Comparison of ENCODE assay signal across 18 cellular contexts in genomic region chr17:50898369-50899004, GRCh38. TPM values are rescaled to one million over a fixed set of nuclear protein-coding genes. Genes with fewer than 3 reads are reported as not detected.
DNase-seq lines count a peak whose midpoint lies in the region; ATAC-seq, FAIRE-seq and TF ChIP-seq lines count a peak whose summit lies in the region.
"Had no signal": no experiment of that assay in that cellular context is flagged by ENCODE, and none has a peak within 500 bp of the region (broad histone marks: within the 10 kb centered on the region; RNA-seq: fewer than 3 reads in every experiment).

No MANE protein-coding gene starts in this region.

- TF ChIP-seq RAD21 in HepG2 (CRISPR knock-in tag; IDR thresholded peaks at IDR 0.05): no peak

- no peak overlapping the region for H3K4ac ChIP-seq in mesenchymal stem cell (ENCODE audit: low read depth in 1 of 2, low read length in 2 of 2)

- no peak overlapping the region for H2BK120ac ChIP-seq in mesenchymal stem cell (ENCODE audit: low read depth, low read length)

- no peak for ATAC-seq in HepG2
- ATAC-seq in right lobe of liver: no peak
- ATAC-seq: CD8-positive, alpha-beta T cell had no signal

- H3K27me3 ChIP-seq in HepG2 (ENCODE audit: control insufficient read depth in 1 of 2, insufficient read depth in 2 of 2, low read length in 2 of 2): no peaks in the 10 kb centered on the region
- H3K27me3 ChIP-seq in right lobe of liver: no peaks in the 10 kb centered on the region
- H3K27me3 ChIP-seq in mesenchymal stem cell (ENCODE audit: control insufficient read depth in 1 of 2, insufficient read depth in 1 of 2, low read length in 2 of 2): no peaks in the 10 kb centered on the region
- no peaks in the 10 kb centered on the region for H3K27me3 ChIP-seq in ovary
- no peaks in the 10 kb centered on the region for H3K27me3 ChIP-seq in esophagus muscularis mucosa
- H3K27me3 ChIP-seq: BE2C had no signal

- H3K4me2 ChIP-seq in HepG2 (ENCODE audit: low read depth, low read length): peak overlapping the region; percentile 80
- H3K4me2 ChIP-seq in mesenchymal stem cell (ENCODE audit: low read length, poor library complexity, severe bottlenecking): no peak overlapping the region

- no peaks in the 10 kb centered on the region for H3K36me3 ChIP-seq in HepG2 (replicated peaks in 1 of 2; ENCODE audit: control insufficient read depth in 1 of 2, insufficient read depth in 2 of 2, low read length in 2 of 2)
- H3K36me3 ChIP-seq in right lobe of liver: no peaks in the 10 kb centered on the region
- no peaks in the 10 kb centered on the region for H3K36me3 ChIP-seq in mesenchymal stem cell (ENCODE audit: control insufficient read depth in 1 of 2, insufficient read depth in 2 of 2, low read depth in 1 of 2, low read length in 2 of 2)
- no peaks in the 10 kb centered on the region for H3K36me3 ChIP-seq in ovary
- no peaks in the 10 kb centered on the region for H3K36me3 ChIP-seq in esophagus muscularis mucosa
- H3K36me3 ChIP-seq: BE2C had no signal

- intact Hi-C loops in HepG2 (cut with micrococcal nuclease; ENCODE audit: unreplicated experiment): loop anchor here (1.0 kb wide), 1 partner anchor 8 kb away; no protein-coding TSS in a partner anchor
- intact Hi-C loops in right lobe of liver (cut with DNase I): no loop called here
- intact Hi-C loops in activated T-helper 1 cell treated with anti-CD3 and anti-CD28 coated beads, Interleukin-12 subunit alpha, Interleukin-12 subunit beta, Interleukin-2, Interleukin-4 antibody, amounts not matched to agents 30 ng/mL and 10 ng/mL and 1 ng/mL, durations not matched to agents 14 hours and 24 hours and 36 hours (cut with micrococcal nuclease): no loop called here
- intact Hi-C loops in ovary (cut with DNase I): no loop called here
- intact Hi-C loops in esophagus muscularis mucosa (cut with DNase I): no loop called here

- H2AK5ac ChIP-seq in mesenchymal stem cell (ENCODE audit: low read length, severe bottlenecking): no peak overlapping the region

- H3K9me3 Mint-ChIP-seq in activated T-helper 1 cell treated with anti-CD3 and anti-CD28 coated beads, Interleukin-12 subunit alpha, Interleukin-12 subunit beta, Interleukin-2, Interleukin-4 antibody, amounts not matched to agents 30 ng/mL and 10 ng/mL and 1 ng/mL, durations not matched to agents 14 hours and 24 hours and 36 hours: no peaks in the 10 kb centered on the region
- H3K9me3 Mint-ChIP-seq: CD8-positive, alpha-beta T cell had no signal

- H3K27ac Mint-ChIP-seq in activated T-helper 1 cell treated with anti-CD3 and anti-CD28 coated beads, Interleukin-12 subunit alpha, Interleukin-12 subunit beta, Interleukin-2, Interleukin-4 antibody, amounts not matched to agents 30 ng/mL and 10 ng/mL and 1 ng/mL, durations not matched to agents 14 hours and 24 hours and 36 hours: peak overlapping the region; percentile 1
- H3K27ac Mint-ChIP-seq: CD8-positive, alpha-beta T cell had no signal

- no peak overlapping the region for H2BK12ac ChIP-seq in mesenchymal stem cell (ENCODE audit: low read length in 2 of 2)

- no peak overlapping the region for H4K91ac ChIP-seq in mesenchymal stem cell (ENCODE audit: low read length)

- no peaks in the 10 kb centered on the region for H4K20me1 ChIP-seq in HepG2 (ENCODE audit: insufficient read depth, low read length)

- BruUV-seq in HepG2 (replicated peaks; lab: Mats Ljungman, UMichigan): no TSS peak

- H3K9ac ChIP-seq in HepG2 (ENCODE audit: insufficient read depth, low read depth, low read length) (peak overlapping the region; percentile 44), mesenchymal stem cell (ENCODE audit: low read length) (no peak overlapping the region)

- WGBS in HepG2 (ENCODE audit: low lambda C conversion rate): 76% methylated on average over 4 of the region's 4 CpGs
- WGBS in right lobe of liver (ENCODE audit: insufficient coverage, low coverage, low lambda C conversion rate, missing lambda C conversion rate): 92% methylated on average over 4 of the region's 4 CpGs
- WGBS in mesenchymal stem cell: 99% methylated on average over 4 of the region's 4 CpGs
- 96 to 97% (median 96%) methylated on average over 4 of the region's 4 CpGs for WGBS in ovary, 3 donors
- 97% methylated on average over 4 of the region's 4 CpGs for WGBS in esophagus muscularis mucosa

- TF ChIP-seq EP300 in HepG2 (IDR thresholded peaks at IDR 0.05; ENCODE audit: low read depth in 2 of 2, low read length in 2 of 2): no peak
- no peak for TF ChIP-seq EP300 in HepG2 (CRISPR knock-in tag; IDR thresholded peaks at IDR 0.05; ENCODE audit: borderline replicate concordance)
- TF ChIP-seq EP300 in ovary (IDR thresholded peaks at IDR 0.05): no peak
- no peak for TF ChIP-seq EP300 in esophagus muscularis mucosa (IDR thresholded peaks at IDR 0.05)

- FAIRE-seq in HepG2 (lab: Jason Lieb, UNC): no peak
- FAIRE-seq: A204.1, GM12892, GM19239 had no signal

- H2BK5ac ChIP-seq in mesenchymal stem cell (ENCODE audit: low read depth, low read length, poor library complexity, severe bottlenecking): no peak overlapping the region

- H2BK15ac ChIP-seq in mesenchymal stem cell (ENCODE audit: low read depth, poor library complexity, severe bottlenecking): no peak overlapping the region

- no peaks in the 10 kb centered on the region for H3K79me2 ChIP-seq in HepG2 (ENCODE audit: insufficient read depth, low read length)

- H3K4me3 Mint-ChIP-seq in activated T-helper 1 cell treated with anti-CD3 and anti-CD28 coated beads, Interleukin-12 subunit alpha, Interleukin-12 subunit beta, Interleukin-2, Interleukin-4 antibody, amounts not matched to agents 30 ng/mL and 10 ng/mL and 1 ng/mL, durations not matched to agents 14 hours and 24 hours and 36 hours: no peak overlapping the region
- H3K4me3 Mint-ChIP-seq: CD8-positive, alpha-beta T cell had no signal

- H3K27ac ChIP-seq in HepG2 (ENCODE audit: extremely low read length, insufficient read depth, low read length) (peak overlapping the region; percentile 44), right lobe of liver (no peak overlapping the region), mesenchymal stem cell (ENCODE audit: low read length, poor library complexity, severe bottlenecking) (no peak overlapping the region), ovary (no peak overlapping the region), esophagus muscularis mucosa (replicated peaks in 1 of 4) (no peak overlapping the region)
- H3K27ac ChIP-seq: C4-2B had no signal

- peaks cover 76% of the 10 kb centered on the region for H3K4me1 ChIP-seq in HepG2 (ENCODE audit: insufficient read depth, low read length)
- peaks cover 0 to 12% (median 0%) of the 10 kb centered on the region in 4 donors for H3K4me1 ChIP-seq in right lobe of liver
- peaks cover 13% of the 10 kb centered on the region for H3K4me1 ChIP-seq in mesenchymal stem cell (ENCODE audit: control insufficient read depth, insufficient read depth, low read depth, low read length)
- no peaks in the 10 kb centered on the region for H3K4me1 ChIP-seq in ovary (ENCODE audit: insufficient read depth)
- H3K4me1 ChIP-seq in esophagus muscularis mucosa: peaks cover 2 to 18% (median 16%) of the 10 kb centered on the region in 4 donors

- H3K4me3 ChIP-seq in HepG2 (replicated peaks in 1 of 3; ENCODE audit: insufficient read depth in 1 of 3, low read depth in 2 of 3, low read length in 3 of 3) (peak overlapping the region in 1 of 3 experiments; percentile 35; a peak in 3 of 6 replicates), right lobe of liver (no peak overlapping the region), mesenchymal stem cell (ENCODE audit: insufficient read depth in 1 of 2, low read depth in 1 of 2, low read length in 2 of 2) (no peak overlapping the region), ovary (no peak overlapping the region), esophagus muscularis mucosa (no peak overlapping the region)

- peak overlapping the region; percentile 20 for H2AFZ ChIP-seq in HepG2 (ENCODE audit: low read length)
- no peak overlapping the region for H2AFZ ChIP-seq in mesenchymal stem cell (ENCODE audit: low read depth, low read length)

- TF ChIP-seq POLR2A in HepG2 (IDR thresholded peaks at IDR 0.05; ENCODE audit: insufficient read depth in 1 of 2, low read depth in 2 of 2, low read length in 2 of 2) (no peak), right lobe of liver (IDR thresholded peaks at IDR 0.05) (no peak), ovary (IDR thresholded peaks at IDR 0.05) (no peak), esophagus muscularis mucosa (IDR thresholded peaks at IDR 0.05; ENCODE audit: low read depth) (no peak)

- peaks cover 17% of the 10 kb centered on the region for H3K4me1 Mint-ChIP-seq in activated T-helper 1 cell treated with anti-CD3 and anti-CD28 coated beads, Interleukin-12 subunit alpha, Interleukin-12 subunit beta, Interleukin-2, Interleukin-4 antibody, amounts not matched to agents 30 ng/mL and 10 ng/mL and 1 ng/mL, durations not matched to agents 14 hours and 24 hours and 36 hours (ENCODE audit: low read depth)

- H3K23ac ChIP-seq in mesenchymal stem cell (ENCODE audit: low read length in 2 of 2): no peak overlapping the region

- DNase-seq in HepG2 (ENCODE audit: low spot score) (no peak), right lobe of liver (no peak), mesenchymal stem cell (no peak), ovary (no peak), esophagus muscularis mucosa (ENCODE audit: extremely low spot score) (no peak)
- no peak for DNase-seq in activated T-helper 1 cell treated with anti-CD3 and anti-CD28 coated beads, Interleukin-12 subunit alpha, Interleukin-12 subunit beta, Interleukin-2, Interleukin-4 antibody, amounts not matched to agents 30 ng/mL and 10 ng/mL and 1 ng/mL, durations not matched to agents 14 hours and 24 hours and 36 hours (ENCODE audit: low spot score)
- DNase-seq in stimulated activated CD4-positive, alpha-beta T cell treated with anti-CD3 and anti-CD28 coated beads, Interleukin-4, amount 100 ng/mL, for 1 hour: no peak
- DNase-seq: BE2C; CD8-positive, alpha-beta T cell; COR-L47; DND-41; GDM1; HCEC 1CT; IMR-90 had no signal

- H3K9me3 ChIP-seq in HepG2 (ENCODE audit: low read length): no peaks in the 10 kb centered on the region
- H3K9me3 ChIP-seq in right lobe of liver: no peaks in the 10 kb centered on the region
- H3K9me3 ChIP-seq in mesenchymal stem cell (ENCODE audit: control insufficient read depth, low read length): no peaks in the 10 kb centered on the region
- no peaks in the 10 kb centered on the region for H3K9me3 ChIP-seq in ovary
- H3K9me3 ChIP-seq in esophagus muscularis mucosa: no peaks in the 10 kb centered on the region
- H3K9me3 ChIP-seq: BE2C had no signal

- in situ Hi-C loops in HepG2 (cut with HindIII; ENCODE audit: extremely low pct_ligation_motif_present, low pct_unique_long_range_greater_than_20kb): no loop called here

- H4K8ac ChIP-seq in mesenchymal stem cell (ENCODE audit: low read length): peak overlapping the region; percentile 57

- H3K79me1 ChIP-seq in mesenchymal stem cell (replicated peaks; ENCODE audit: low read length, poor library complexity, severe bottlenecking): no peaks in the 10 kb centered on the region

- H3K36me3 Mint-ChIP-seq in activated T-helper 1 cell treated with anti-CD3 and anti-CD28 coated beads, Interleukin-12 subunit alpha, Interleukin-12 subunit beta, Interleukin-2, Interleukin-4 antibody, amounts not matched to agents 30 ng/mL and 10 ng/mL and 1 ng/mL, durations not matched to agents 14 hours and 24 hours and 36 hours (ENCODE audit: low read depth): no peaks in the 10 kb centered on the region
- H3K36me3 Mint-ChIP-seq: CD8-positive, alpha-beta T cell had no signal

- H3K18ac ChIP-seq in mesenchymal stem cell (ENCODE audit: low read depth in 1 of 2, low read length in 2 of 2): no peak overlapping the region

- CTCF ChIA-PET in HepG2 (lab: Yijun Ruan, JAX; ENCODE audit: low intra/inter-chr PET ratio, low total read pairs): no interaction called here

- peaks cover 4% of the 10 kb centered on the region for H3K27me3 Mint-ChIP-seq in activated T-helper 1 cell treated with anti-CD3 and anti-CD28 coated beads, Interleukin-12 subunit alpha, Interleukin-12 subunit beta, Interleukin-2, Interleukin-4 antibody, amounts not matched to agents 30 ng/mL and 10 ng/mL and 1 ng/mL, durations not matched to agents 14 hours and 24 hours and 36 hours (ENCODE audit: insufficient read depth)

- H3K14ac ChIP-seq in mesenchymal stem cell (ENCODE audit: low read length in 2 of 2): no peak overlapping the region

- no peak for TF ChIP-seq CTCF in HepG2 (CRISPR knock-in tag; IDR thresholded peaks at IDR 0.05)
- TF ChIP-seq CTCF in right lobe of liver (IDR thresholded peaks at IDR 0.05): no peak
- no peak for TF ChIP-seq CTCF in ovary (IDR thresholded peaks at IDR 0.05)
- TF ChIP-seq CTCF in esophagus muscularis mucosa (IDR thresholded peaks at IDR 0.05): no peak

- POLR2A ChIA-PET in HepG2 (lab: Yijun Ruan, JAX): interaction anchor here (0.8 to 12.8 kb wide), 13 partner anchors 9 to 50 kb away, joined by 3 to 343 read pairs (median 14); partner anchors contain the start of gene TOB1

RNA-seq across cellular contexts. Expression of gene TOB1, which starts 32.3 kb away (rescaled TPM):
- 19.4 and 21.9 TPM in 2 replicates for total RNA-seq in HepG2 (2016; rRNA removed; fragmentation: Illumina TruSeq; extraction: Trizol)
- 4.8 and 6.1 TPM in 2 replicates for total RNA-seq in HepG2 (2016; cell fraction: cytosol; rRNA removed; fragmentation: Illumina TruSeq; extraction: Trizol; ENCODE audit: low read depth)
- 15.4 and 18.3 TPM in 2 replicates for total RNA-seq in HepG2 (2016; cell fraction: insoluble cytoplasmic fraction; rRNA removed; fragmentation: Illumina TruSeq; extraction: Trizol)
- total RNA-seq in HepG2 (2016; cell fraction: membrane; rRNA removed; fragmentation: Illumina TruSeq; extraction: Trizol): 17.3 and 20.5 TPM in 2 replicates
- total RNA-seq in HepG2 (2016; cell fraction: nucleus; rRNA removed; fragmentation: Illumina TruSeq; extraction: Trizol): 32.5 and 39.5 TPM in 2 replicates
- polyA plus RNA-seq in HepG2 (2011; rRNA removed): 52.5 and 57.7 TPM in 2 replicates
- polyA plus RNA-seq in HepG2 (2011; cell fraction: cytosol; rRNA removed): 34.6 and 53.8 TPM in 2 replicates
- polyA plus RNA-seq in HepG2 (2011; cell fraction: nucleus; rRNA removed): 22.7 and 27.8 TPM in 2 replicates
- 77.1 and 86.3 TPM in 2 replicates for polyA plus RNA-seq in HepG2 (2012)
- 11.4 and 11.5 TPM in 2 replicates for polyA plus RNA-seq in HepG2 (2016; cell fraction: cytosol; fragmentation: Illumina TruSeq; extraction: Trizol; ENCODE audit: low read depth)
- polyA plus RNA-seq in HepG2 (2016; cell fraction: insoluble cytoplasmic fraction; fragmentation: Illumina TruSeq; extraction: Trizol; ENCODE audit: low read depth): 38.0 and 41.3 TPM in 2 replicates
- polyA plus RNA-seq in HepG2 (2016; cell fraction: membrane; fragmentation: Illumina TruSeq; extraction: Trizol; ENCODE audit: low read depth): 23.3 and 26.8 TPM in 2 replicates
- 96.0 and 102 TPM in 2 replicates for polyA plus RNA-seq in HepG2 (2016; cell fraction: nucleus; fragmentation: Illumina TruSeq; extraction: Trizol; ENCODE audit: insufficient read depth, low read depth)
- polyA minus RNA-seq in HepG2 (2011; rRNA and poly(A)+ RNA removed; ENCODE audit: low replicate concordance): 82.9 and 106 TPM in 2 replicates
- 53.5 and 57.1 TPM in 2 replicates for polyA minus RNA-seq in HepG2 (2011; cell fraction: cytosol; rRNA and poly(A)+ RNA removed)
- polyA minus RNA-seq in HepG2 (2011; cell fraction: nucleus; rRNA and poly(A)+ RNA removed): 28.7 and 29.6 TPM in 2 replicates
- total RNA-seq in right lobe of liver: 100 to 1,000 TPM in 3 of 6 experiments, 10 to 100 TPM in 3; 36.2 to 222 (median 82.1) TPM
- 29.6 and 35.5 TPM in 2 replicates for total RNA-seq in activated T-helper 1 cell treated with anti-CD3 and anti-CD28 coated beads, Interleukin-12 subunit alpha, Interleukin-12 subunit beta, Interleukin-2, Interleukin-4 antibody, amounts not matched to agents 30 ng/mL and 10 ng/mL and 1 ng/mL, durations not matched to agents 14 hours and 24 hours and 36 hours
- polyA plus RNA-seq in mesenchymal stem cell (2013, experiment 1 of 2): 78.1 TPM
- 81.9 TPM for polyA plus RNA-seq in mesenchymal stem cell (2013, experiment 2 of 2)
- 100 to 1,000 TPM in 1 of 7 donors, 10 to 100 TPM in 6; 28.6 to 150 (median 79.2) TPM for total RNA-seq in ovary
- polyA plus RNA-seq in ovary: 10 to 100 TPM; 19.6 to 49.3 TPM
- total RNA-seq in esophagus muscularis mucosa: 10 to 100 TPM; 26.7 to 34.4 (median 31.0) TPM
